ENCODE assay signal across 8 cellular contexts in the genomic region with DNA sequence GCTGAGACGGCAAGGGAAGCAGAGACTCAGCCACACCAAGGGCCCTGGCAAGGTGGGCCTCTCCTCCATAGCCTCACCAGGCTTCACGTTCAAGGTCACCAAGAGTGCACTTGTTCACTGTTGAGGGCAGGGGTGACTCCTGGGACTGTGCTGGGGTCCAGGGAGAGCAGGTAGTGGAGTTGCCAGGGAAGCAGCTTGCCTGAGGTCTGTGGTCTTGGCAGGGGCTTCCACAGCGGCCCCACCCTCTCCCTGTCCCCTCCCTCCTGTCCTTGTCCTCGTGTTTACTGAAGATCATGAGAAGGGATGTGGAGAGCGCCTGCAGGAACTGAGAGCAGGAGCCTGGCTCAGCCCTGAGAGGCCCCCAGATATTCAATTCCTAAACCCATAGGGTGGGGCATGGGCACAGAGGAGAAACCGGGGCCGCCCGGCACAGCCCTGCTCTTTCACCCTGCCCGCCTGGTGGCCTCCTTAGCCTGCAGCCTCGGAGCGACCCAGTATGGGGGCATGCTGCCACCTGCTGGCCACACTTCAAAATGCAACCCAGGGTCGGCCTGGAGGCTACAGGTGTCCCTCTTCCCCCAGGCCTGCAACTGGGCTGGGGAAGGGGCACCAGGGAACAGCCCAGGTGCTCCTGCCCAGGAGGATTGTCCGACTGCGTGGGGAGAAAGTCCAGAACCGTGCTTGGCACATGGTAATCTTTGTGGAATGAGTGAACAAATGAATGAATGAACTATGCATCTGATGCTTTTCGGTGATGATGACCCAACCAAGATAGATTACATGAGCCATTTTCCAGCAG. TPM values are rescaled to one million over a fixed set of nuclear protein-coding genes. Genes with fewer than 3 reads are reported as not detected.
DNase-seq lines count a peak whose midpoint lies in the region; ATAC-seq and TF ChIP-seq lines count a peak whose summit lies in the region.
"Not testable (repeated sequence)": the region's sequence is repeated elsewhere in the genome, so short reads cannot be mapped to it uniquely, and the experiment has no call there.

No MANE protein-coding gene starts in this region.

- H3K27me3 ChIP-seq in OCI-LY3 (ENCODE audit: low read depth, low read length); endodermal cell (ENCODE audit: control insufficient read depth, insufficient read depth, low read length, poor library complexity, severe bottlenecking): not testable (repeated sequence)

- H3K9me3 ChIP-seq in OCI-LY3 (ENCODE audit: insufficient read depth, low read length); endodermal cell (ENCODE audit: control insufficient read depth, low read length): not testable (repeated sequence)

- not testable (repeated sequence) for H3K4me3 Mint-ChIP-seq in endodermal cell

- peak overlapping the region; percentile 43; the same call in 1 of the 2 replicates for H3K4me3 ChIP-seq in OCI-LY3 (ENCODE audit: low read length)
- not testable (repeated sequence) for H3K4me3 ChIP-seq in endodermal cell (ENCODE audit: low read length)

- H3K79me2 ChIP-seq in OCI-LY3 (ENCODE audit: low read length), result not testable (repeated sequence)

- H3K4me1 ChIP-seq in OCI-LY3 (ENCODE audit: low read length); endodermal cell (ENCODE audit: control insufficient read depth, insufficient read depth, low read length): not testable (repeated sequence)

- H3K27ac Mint-ChIP-seq in endodermal cell, result not testable (repeated sequence)

- H3K9ac ChIP-seq in OCI-LY3 (ENCODE audit: low read length); endodermal cell (ENCODE audit: extremely low read depth, low read length, poor library complexity, severe bottlenecking): not testable (repeated sequence)

- TF ChIP-seq CTCF in OCI-LY3 (IDR thresholded peaks at IDR 0.05; ENCODE audit: low read depth, low read length) (peak; percentile 60), endodermal cell (conservative IDR thresholded peaks at IDR 0.05) (peak; percentile 86)

- peak; percentile 76 for ATAC-seq in GM21367 (IDR thresholded peaks at IDR 0.05; ENCODE audit: unreplicated experiment)

- H3K4me1 Mint-ChIP-seq in endodermal cell, result not testable (repeated sequence)

- WGBS in endodermal cell (ENCODE audit: insufficient coverage in 1 of 2, insufficient read length in 1 of 2), 2 experiments, result 31 to 39% methylated on average over 9 to 15 of the region's 16 CpGs

- peaks cover 19% of the 10 kb centered on the region for H3K27me3 Mint-ChIP-seq in endodermal cell (ENCODE audit: insufficient read depth)

- H3K36me3 Mint-ChIP-seq in endodermal cell (ENCODE audit: low read depth), result not testable (repeated sequence)

- H3K9me3 Mint-ChIP-seq in endodermal cell, result not testable (repeated sequence)

- H2AFZ ChIP-seq in OCI-LY3 (ENCODE audit: low read depth, low read length), result 0 out of 2 replicates have a peak overlapping the region, but pooled peaks have one; percentile 54

- H3K4me2 ChIP-seq in OCI-LY3 (ENCODE audit: low read length), result peak overlapping the region; percentile 56

- H4K20me1 ChIP-seq in OCI-LY3 (ENCODE audit: insufficient read depth, low read length), result not testable (repeated sequence)

- DNase-seq in COLO668 (lab: John Stamatoyannopoulos, UW; ENCODE audit: unreplicated experiment) (peak; percentile 73), HuH-7 (ENCODE audit: low spot score) (peak; percentile 85), endodermal cell (peak; percentile 98), midbrain (lab: John Stamatoyannopoulos, UW) (peak; percentile 83)
- peak; percentile 50 for DNase-seq in activated CD8-positive, alpha-beta memory T cell treated with anti-CD3 and anti-CD28 coated beads, Interleukin-2, amount 50 U/mL, for 1 hour (ENCODE audit: extremely low read depth)
- DNase-seq in stimulated activated CD8-positive, alpha-beta memory T cell treated with anti-CD3 and anti-CD28 coated beads, Interleukin-15, amount 100 ng/mL, for 48 hours (ENCODE audit: low read depth in 2 of 2), result peak; percentile 70 to 74

- H3K36me3 ChIP-seq in OCI-LY3 (replicated peaks; ENCODE audit: low read depth, low read length); endodermal cell (ENCODE audit: control insufficient read depth, insufficient read depth, low read length): not testable (repeated sequence)

- not testable (repeated sequence) for H3K27ac ChIP-seq in OCI-LY3 (ENCODE audit: low read length); endodermal cell (ENCODE audit: low read depth, low read length)

RNA-seq across cellular contexts. Expression of a gene that starts 15.5 kb away (rescaled TPM):
- total RNA-seq in endodermal cell, result not detected
- polyA plus RNA-seq in endodermal cell (2013, experiment 1 of 2), result not detected
- not detected for polyA plus RNA-seq in endodermal cell (2013, experiment 2 of 2)

RNA-seq across cellular contexts. Expression of a gene that starts 33.8 kb away (rescaled TPM):
- not detected for total RNA-seq in endodermal cell
- 0.11 TPM for polyA plus RNA-seq in endodermal cell (2013, experiment 1 of 2)
- not detected for polyA plus RNA-seq in endodermal cell (2013, experiment 2 of 2)

RNA-seq across cellular contexts. Expression of a gene that starts 47.2 kb away (rescaled TPM):
- 1 to 10 TPM; 1.6 to 4.6 TPM for total RNA-seq in endodermal cell
- 16.1 TPM for polyA plus RNA-seq in endodermal cell (2013, experiment 1 of 2)
- 12.0 TPM for polyA plus RNA-seq in endodermal cell (2013, experiment 2 of 2)
